Comparison of ENCODE assay signal across 1 cellular context in the genomic region with DNA sequence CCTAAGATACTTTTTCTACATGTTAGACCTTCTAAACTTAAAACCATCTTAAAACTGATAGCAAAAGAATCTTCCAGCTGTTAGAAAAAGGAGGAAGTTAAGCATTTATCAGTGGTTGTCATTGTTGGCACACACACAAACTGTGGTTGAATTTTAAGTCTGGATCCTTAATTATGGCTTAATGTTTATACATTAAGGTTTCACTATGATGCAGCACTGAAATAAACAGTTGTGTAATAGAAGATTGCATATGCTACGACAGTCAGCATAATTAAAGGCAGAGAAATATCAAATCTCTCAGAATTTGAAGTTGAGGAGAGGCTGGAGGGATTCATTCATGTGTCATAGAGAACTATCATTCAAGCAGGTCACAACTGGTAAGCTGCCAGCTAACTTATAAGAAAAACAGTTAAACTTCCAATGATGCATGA.
TF ChIP-seq lines count a peak whose summit lies in the region.

No MANE protein-coding gene starts in this region.

TF ChIP-seq in HepG2, 621 proteins besides CTCF, POLR2A, EP300 and RAD21 (continued from another document):
- TF ChIP-seq, protein P1, sequence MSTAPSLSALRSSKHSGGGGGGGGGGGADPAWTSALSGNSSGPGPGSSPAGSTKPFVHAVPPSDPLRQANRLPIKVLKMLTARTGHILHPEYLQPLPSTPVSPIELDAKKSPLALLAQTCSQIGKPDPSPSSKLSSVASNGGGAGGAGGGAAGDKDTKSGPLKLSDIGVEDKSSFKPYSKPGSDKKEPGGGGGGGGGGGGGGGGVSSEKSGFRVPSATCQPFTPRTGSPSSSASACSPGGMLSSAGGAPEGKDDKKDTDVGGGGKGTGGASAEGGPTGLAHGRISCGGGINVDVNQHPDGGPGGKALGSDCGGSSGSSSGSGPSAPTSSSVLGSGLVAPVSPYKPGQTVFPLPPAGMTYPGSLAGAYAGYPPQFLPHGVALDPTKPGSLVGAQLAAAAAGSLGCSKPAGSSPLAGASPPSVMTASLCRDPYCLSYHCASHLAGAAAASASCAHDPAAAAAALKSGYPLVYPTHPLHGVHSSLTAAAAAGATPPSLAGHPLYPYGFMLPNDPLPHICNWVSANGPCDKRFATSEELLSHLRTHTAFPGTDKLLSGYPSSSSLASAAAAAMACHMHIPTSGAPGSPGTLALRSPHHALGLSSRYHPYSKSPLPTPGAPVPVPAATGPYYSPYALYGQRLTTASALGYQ (CRISPR knock-in tag; IDR thresholded peaks at IDR 0.05) = no peak
- no peak for TF ChIP-seq ZKSCAN1 (IDR thresholded peaks at IDR 0.05; ENCODE audit: low read length)
- no peak for TF ChIP-seq ZNF350 (CRISPR knock-in tag; IDR thresholded peaks at IDR 0.05; ENCODE audit: borderline replicate concordance, low read depth)
- TF ChIP-seq KDM2A (CRISPR knock-in tag; IDR thresholded peaks at IDR 0.05; ENCODE audit: borderline replicate concordance, low read depth) = no peak
- TF ChIP-seq, protein P2, sequence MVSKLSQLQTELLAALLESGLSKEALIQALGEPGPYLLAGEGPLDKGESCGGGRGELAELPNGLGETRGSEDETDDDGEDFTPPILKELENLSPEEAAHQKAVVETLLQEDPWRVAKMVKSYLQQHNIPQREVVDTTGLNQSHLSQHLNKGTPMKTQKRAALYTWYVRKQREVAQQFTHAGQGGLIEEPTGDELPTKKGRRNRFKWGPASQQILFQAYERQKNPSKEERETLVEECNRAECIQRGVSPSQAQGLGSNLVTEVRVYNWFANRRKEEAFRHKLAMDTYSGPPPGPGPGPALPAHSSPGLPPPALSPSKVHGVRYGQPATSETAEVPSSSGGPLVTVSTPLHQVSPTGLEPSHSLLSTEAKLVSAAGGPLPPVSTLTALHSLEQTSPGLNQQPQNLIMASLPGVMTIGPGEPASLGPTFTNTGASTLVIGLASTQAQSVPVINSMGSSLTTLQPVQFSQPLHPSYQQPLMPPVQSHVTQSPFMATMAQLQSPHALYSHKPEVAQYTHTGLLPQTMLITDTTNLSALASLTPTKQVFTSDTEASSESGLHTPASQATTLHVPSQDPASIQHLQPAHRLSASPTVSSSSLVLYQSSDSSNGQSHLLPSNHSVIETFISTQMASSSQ (IDR thresholded peaks at IDR 0.05; ENCODE audit: low read depth) = no peak
- TF ChIP-seq, protein P2 (CRISPR knock-in tag; IDR thresholded peaks at IDR 0.05; ENCODE audit: borderline replicate concordance) = no peak
- TF ChIP-seq, protein P3, sequence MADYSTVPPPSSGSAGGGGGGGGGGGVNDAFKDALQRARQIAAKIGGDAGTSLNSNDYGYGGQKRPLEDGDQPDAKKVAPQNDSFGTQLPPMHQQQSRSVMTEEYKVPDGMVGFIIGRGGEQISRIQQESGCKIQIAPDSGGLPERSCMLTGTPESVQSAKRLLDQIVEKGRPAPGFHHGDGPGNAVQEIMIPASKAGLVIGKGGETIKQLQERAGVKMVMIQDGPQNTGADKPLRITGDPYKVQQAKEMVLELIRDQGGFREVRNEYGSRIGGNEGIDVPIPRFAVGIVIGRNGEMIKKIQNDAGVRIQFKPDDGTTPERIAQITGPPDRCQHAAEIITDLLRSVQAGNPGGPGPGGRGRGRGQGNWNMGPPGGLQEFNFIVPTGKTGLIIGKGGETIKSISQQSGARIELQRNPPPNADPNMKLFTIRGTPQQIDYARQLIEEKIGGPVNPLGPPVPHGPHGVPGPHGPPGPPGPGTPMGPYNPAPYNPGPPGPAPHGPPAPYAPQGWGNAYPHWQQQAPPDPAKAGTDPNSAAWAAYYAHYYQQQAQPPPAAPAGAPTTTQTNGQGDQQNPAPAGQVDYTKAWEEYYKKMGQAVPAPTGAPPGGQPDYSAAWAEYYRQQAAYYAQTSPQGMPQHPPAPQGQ (CRISPR knock-in tag; IDR thresholded peaks at IDR 0.05; ENCODE audit: borderline replicate concordance) = no peak
- TF ChIP-seq, protein P4, sequence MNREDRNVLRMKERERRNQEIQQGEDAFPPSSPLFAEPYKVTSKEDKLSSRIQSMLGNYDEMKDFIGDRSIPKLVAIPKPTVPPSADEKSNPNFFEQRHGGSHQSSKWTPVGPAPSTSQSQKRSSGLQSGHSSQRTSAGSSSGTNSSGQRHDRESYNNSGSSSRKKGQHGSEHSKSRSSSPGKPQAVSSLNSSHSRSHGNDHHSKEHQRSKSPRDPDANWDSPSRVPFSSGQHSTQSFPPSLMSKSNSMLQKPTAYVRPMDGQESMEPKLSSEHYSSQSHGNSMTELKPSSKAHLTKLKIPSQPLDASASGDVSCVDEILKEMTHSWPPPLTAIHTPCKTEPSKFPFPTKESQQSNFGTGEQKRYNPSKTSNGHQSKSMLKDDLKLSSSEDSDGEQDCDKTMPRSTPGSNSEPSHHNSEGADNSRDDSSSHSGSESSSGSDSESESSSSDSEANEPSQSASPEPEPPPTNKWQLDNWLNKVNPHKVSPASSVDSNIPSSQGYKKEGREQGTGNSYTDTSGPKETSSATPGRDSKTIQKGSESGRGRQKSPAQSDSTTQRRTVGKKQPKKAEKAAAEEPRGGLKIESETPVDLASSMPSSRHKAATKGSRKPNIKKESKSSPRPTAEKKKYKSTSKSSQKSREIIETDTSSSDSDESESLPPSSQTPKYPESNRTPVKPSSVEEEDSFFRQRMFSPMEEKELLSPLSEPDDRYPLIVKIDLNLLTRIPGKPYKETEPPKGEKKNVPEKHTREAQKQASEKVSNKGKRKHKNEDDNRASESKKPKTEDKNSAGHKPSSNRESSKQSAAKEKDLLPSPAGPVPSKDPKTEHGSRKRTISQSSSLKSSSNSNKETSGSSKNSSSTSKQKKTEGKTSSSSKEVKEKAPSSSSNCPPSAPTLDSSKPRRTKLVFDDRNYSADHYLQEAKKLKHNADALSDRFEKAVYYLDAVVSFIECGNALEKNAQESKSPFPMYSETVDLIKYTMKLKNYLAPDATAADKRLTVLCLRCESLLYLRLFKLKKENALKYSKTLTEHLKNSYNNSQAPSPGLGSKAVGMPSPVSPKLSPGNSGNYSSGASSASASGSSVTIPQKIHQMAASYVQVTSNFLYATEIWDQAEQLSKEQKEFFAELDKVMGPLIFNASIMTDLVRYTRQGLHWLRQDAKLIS (CRISPR knock-in tag; IDR thresholded peaks at IDR 0.05) = no peak
- TF ChIP-seq MBNL3 (CRISPR knock-in tag; conservative IDR thresholded peaks at IDR 0.05) = no peak
